Comparison of ENCODE assay signal across 17 cellular contexts in the genomic region with DNA sequence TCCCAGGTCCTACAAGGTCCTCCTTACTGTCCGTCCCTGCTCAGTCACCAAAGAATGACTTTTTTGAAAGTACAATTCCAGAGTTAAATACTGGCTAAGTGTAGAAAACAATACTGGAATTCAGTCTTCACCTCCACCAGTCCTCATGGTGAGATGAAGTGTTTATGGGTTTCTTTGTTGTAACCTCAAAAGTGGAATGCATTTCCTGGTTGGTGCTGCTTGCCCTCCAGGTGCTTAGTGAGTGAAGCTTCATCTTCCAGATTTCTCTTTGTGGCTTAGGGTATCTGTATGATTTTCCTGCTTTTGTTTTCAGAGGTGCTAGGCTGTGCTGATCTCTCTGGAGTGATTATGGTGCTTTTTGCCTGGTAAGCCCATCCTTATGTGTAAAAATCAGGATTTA.
"Had no signal": no experiment of that assay in that cellular context is flagged by ENCODE, and none has a peak within 500 bp of the region (broad histone marks: within the 10 kb centered on the region; RNA-seq: fewer than 3 reads in every experiment).

No MANE protein-coding gene starts in this region.

- H3K27me3 Mint-ChIP-seq: activated naive CD8-positive, alpha-beta T cell; type B pancreatic cell had no signal

- ATAC-seq: activated T-cell treated with anti-CD3 and anti-CD28 coated beads, Interleukin-2, amount 50 U/mL, for 4 hours; heart left ventricle; left ventricle myocardium superior had no signal

- DNase-seq: activated CD4-positive, alpha-beta T cell treated with anti-CD3 and anti-CD28 coated beads, Interleukin-2, amount 50 U/mL, for 4 hours; activated effector memory CD4-positive, alpha-beta T cell treated with anti-CD3 and anti-CD28 coated beads, Interleukin-2, amount 50 U/mL, for 16 hours; activated T-cell treated with anti-CD3 and anti-CD28 coated beads, Interleukin-2, amount 50 U/mL, for 4 hours; anterior cingulate cortex; esophagus squamous epithelium; foreskin fibroblast; heart left ventricle; left ventricle myocardium superior; retina; substantia nigra; T-helper 2 cell had no signal

- H3K27me3 ChIP-seq: esophagus squamous epithelium, heart left ventricle had no signal

- H3K79me2 ChIP-seq: parathyroid adenoma had no signal

- FAIRE-seq: bronchial epithelial cell, keratinocyte, TTC549 had no signal

- H3K4me3 ChIP-seq: esophagus squamous epithelium, heart left ventricle had no signal

- H3K4me3 Mint-ChIP-seq: activated naive CD8-positive, alpha-beta T cell; activated T-cell treated with anti-CD3 and anti-CD28 coated beads, Interleukin-2, amount 50 U/mL, for 4 hours; type B pancreatic cell had no signal

- H3K27ac Mint-ChIP-seq: activated naive CD8-positive, alpha-beta T cell; type B pancreatic cell had no signal

- H3K9me3 ChIP-seq: esophagus squamous epithelium, heart left ventricle had no signal

- H2AFZ ChIP-seq: parathyroid adenoma had no signal

- H3K9me3 Mint-ChIP-seq: activated T-cell treated with anti-CD3 and anti-CD28 coated beads, Interleukin-2, amount 50 U/mL, for 4 hours; type B pancreatic cell had no signal

- H3K9ac ChIP-seq: parathyroid adenoma had no signal

- H3K4me1 ChIP-seq: esophagus squamous epithelium, parathyroid adenoma had no signal

- H3K27ac ChIP-seq: esophagus squamous epithelium, heart left ventricle, parathyroid adenoma had no signal
